In genomic region chr20:32541917-32542615, GRCh38 we compare ENCODE assay signal across 1 cellular context.
TF ChIP-seq lines count a peak whose summit lies in the region.

No MANE protein-coding gene starts in this region.

TF ChIP-seq in HepG2, 621 proteins besides CTCF, POLR2A, EP300 and RAD21 (continued from another document and continues in another):
- TF ChIP-seq ERF (CRISPR knock-in tag; IDR thresholded peaks at IDR 0.05) (peak; percentile 31; the same call in 1 of the 2 replicates), CEBPG (CRISPR knock-in tag; IDR thresholded peaks at IDR 0.05) (no peak), ZNF318 (CRISPR knock-in tag; IDR thresholded peaks at IDR 0.05) (0 out of 2 replicates have a peak, but pooled peaks have one; percentile 14), SMARCE1 (IDR thresholded peaks at IDR 0.05; ENCODE audit: borderline replicate concordance) (no peak), ZNF879 (CRISPR knock-in tag; IDR thresholded peaks at IDR 0.05) (peak; percentile 51; the same call in 1 of the 2 replicates), ZNF589 (CRISPR knock-in tag; conservative IDR thresholded peaks at IDR 0.05) (no peak), ZBTB42 (CRISPR knock-in tag; IDR thresholded peaks at IDR 0.05) (0 out of 2 replicates have a peak, but pooled peaks have one; percentile 20), BCL3 (CRISPR knock-in tag; IDR thresholded peaks at IDR 0.05) (0 out of 2 replicates have a peak, but pooled peaks have one; percentile 19), ZNF256 (CRISPR knock-in tag; conservative IDR thresholded peaks at IDR 0.05) (0 out of 2 replicates have a peak, but pooled peaks have one; percentile 4), THAP9 (CRISPR knock-in tag; IDR thresholded peaks at IDR 0.05; ENCODE audit: borderline replicate concordance) (peak; percentile 25; the same call in 1 of the 2 replicates), THAP11 (CRISPR knock-in tag; IDR thresholded peaks at IDR 0.05) (0 out of 2 replicates have a peak, but pooled peaks have one; percentile 24), RARA (CRISPR knock-in tag; IDR thresholded peaks at IDR 0.05) (peak; percentile 5; the same call in 1 of the 2 replicates), ELF4 (CRISPR knock-in tag; IDR thresholded peaks at IDR 0.05; ENCODE audit: borderline replicate concordance) (0 out of 2 replicates have a peak, but pooled peaks have one; percentile 44), ZFP91 (CRISPR knock-in tag; IDR thresholded peaks at IDR 0.05; ENCODE audit: borderline replicate concordance) (0 out of 2 replicates have a peak, but pooled peaks have one; percentile 7), CBX2 (IDR thresholded peaks at IDR 0.05; ENCODE audit: low read depth, low read length) (no peak), CBX2 (CRISPR knock-in tag; IDR thresholded peaks at IDR 0.05; ENCODE audit: low read depth) (0 out of 2 replicates have a peak, but pooled peaks have one; percentile 64), ZNF274 (CRISPR knock-in tag; IDR thresholded peaks at IDR 0.05) (0 out of 2 replicates have a peak, but pooled peaks have one; percentile 48), POGK (CRISPR knock-in tag; conservative IDR thresholded peaks at IDR 0.05) (0 out of 2 replicates have a peak, but pooled peaks have one; percentile 19), ZNF790 (CRISPR knock-in tag; IDR thresholded peaks at IDR 0.05; ENCODE audit: borderline replicate concordance) (peak; percentile 36; the same call in 1 of the 2 replicates), KLF13 (CRISPR knock-in tag; IDR thresholded peaks at IDR 0.05) (0 out of 2 replicates have a peak, but pooled peaks have one; percentile 48), EZH2 (conservative IDR thresholded peaks at IDR 0.05; ENCODE audit: low read depth, low read length) (no peak), ZNF891 (CRISPR knock-in tag; IDR thresholded peaks at IDR 0.05) (no peak), ELF1 (CRISPR knock-in tag; IDR thresholded peaks at IDR 0.05) (0 out of 2 replicates have a peak, but pooled peaks have one; percentile 11), ZNF225 (CRISPR knock-in tag; IDR thresholded peaks at IDR 0.05) (peak; percentile 26; the same call in 1 of the 2 replicates), ZNF12 (CRISPR knock-in tag; IDR thresholded peaks at IDR 0.05) (no peak)
- TF ChIP-seq, protein P1, sequence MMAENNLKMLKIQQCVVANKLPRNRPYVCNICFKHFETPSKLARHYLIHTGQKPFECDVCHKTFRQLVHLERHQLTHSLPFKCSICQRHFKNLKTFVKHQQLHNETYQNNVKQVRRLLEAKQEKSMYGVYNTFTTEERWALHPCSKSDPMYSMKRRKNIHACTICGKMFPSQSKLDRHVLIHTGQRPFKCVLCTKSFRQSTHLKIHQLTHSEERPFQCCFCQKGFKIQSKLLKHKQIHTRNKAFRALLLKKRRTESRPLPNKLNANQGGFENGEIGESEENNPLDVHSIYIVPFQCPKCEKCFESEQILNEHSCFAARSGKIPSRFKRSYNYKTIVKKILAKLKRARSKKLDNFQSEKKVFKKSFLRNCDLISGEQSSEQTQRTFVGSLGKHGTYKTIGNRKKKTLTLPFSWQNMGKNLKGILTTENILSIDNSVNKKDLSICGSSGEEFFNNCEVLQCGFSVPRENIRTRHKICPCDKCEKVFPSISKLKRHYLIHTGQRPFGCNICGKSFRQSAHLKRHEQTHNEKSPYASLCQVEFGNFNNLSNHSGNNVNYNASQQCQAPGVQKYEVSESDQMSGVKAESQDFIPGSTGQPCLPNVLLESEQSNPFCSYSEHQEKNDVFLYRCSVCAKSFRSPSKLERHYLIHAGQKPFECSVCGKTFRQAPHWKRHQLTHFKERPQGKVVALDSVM (CRISPR knock-in tag; IDR thresholded peaks at IDR 0.05) = peak; percentile 97
- TF ChIP-seq, protein P2, sequence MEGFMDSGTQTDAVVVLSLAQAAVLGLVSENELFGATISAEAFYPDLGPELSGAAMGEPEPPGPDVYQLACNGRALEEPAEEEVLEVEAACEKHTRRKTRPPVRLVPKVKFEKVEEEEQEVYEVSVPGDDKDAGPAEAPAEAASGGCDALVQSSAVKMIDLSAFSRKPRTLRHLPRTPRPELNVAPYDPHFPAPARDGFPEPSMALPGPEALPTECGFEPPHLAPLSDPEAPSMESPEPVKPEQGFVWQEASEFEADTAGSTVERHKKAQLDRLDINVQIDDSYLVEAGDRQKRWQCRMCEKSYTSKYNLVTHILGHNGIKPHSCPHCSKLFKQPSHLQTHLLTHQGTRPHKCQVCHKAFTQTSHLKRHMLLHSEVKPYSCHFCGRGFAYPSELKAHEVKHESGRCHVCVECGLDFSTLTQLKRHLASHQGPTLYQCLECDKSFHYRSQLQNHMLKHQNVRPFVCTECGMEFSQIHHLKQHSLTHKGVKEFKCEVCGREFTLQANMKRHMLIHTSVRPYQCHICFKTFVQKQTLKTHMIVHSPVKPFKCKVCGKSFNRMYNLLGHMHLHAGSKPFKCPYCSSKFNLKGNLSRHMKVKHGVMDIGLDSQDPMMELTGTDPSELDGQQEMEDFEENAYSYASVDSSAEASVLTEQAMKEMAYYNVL (CRISPR knock-in tag; IDR thresholded peaks at IDR 0.05; ENCODE audit: borderline replicate concordance) = 0 out of 2 replicates have a peak, but pooled peaks have one; percentile 48
- TF ChIP-seq, protein P3, sequence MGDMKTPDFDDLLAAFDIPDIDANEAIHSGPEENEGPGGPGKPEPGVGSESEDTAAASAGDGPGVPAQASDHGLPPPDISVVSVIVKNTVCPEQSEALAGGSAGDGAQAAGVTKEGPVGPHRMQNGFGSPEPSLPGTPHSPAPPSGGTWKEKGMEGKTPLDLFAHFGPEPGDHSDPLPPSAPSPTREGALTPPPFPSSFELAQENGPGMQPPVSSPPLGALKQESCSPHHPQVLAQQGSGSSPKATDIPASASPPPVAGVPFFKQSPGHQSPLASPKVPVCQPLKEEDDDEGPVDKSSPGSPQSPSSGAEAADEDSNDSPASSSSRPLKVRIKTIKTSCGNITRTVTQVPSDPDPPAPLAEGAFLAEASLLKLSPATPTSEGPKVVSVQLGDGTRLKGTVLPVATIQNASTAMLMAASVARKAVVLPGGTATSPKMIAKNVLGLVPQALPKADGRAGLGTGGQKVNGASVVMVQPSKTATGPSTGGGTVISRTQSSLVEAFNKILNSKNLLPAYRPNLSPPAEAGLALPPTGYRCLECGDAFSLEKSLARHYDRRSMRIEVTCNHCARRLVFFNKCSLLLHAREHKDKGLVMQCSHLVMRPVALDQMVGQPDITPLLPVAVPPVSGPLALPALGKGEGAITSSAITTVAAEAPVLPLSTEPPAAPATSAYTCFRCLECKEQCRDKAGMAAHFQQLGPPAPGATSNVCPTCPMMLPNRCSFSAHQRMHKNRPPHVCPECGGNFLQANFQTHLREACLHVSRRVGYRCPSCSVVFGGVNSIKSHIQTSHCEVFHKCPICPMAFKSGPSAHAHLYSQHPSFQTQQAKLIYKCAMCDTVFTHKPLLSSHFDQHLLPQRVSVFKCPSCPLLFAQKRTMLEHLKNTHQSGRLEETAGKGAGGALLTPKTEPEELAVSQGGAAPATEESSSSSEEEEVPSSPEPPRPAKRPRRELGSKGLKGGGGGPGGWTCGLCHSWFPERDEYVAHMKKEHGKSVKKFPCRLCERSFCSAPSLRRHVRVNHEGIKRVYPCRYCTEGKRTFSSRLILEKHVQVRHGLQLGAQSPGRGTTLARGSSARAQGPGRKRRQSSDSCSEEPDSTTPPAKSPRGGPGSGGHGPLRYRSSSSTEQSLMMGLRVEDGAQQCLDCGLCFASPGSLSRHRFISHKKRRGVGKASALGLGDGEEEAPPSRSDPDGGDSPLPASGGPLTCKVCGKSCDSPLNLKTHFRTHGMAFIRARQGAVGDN (CRISPR knock-in tag; IDR thresholded peaks at IDR 0.05) = peak; percentile 51; the same call in 1 of the 2 replicates
